7 cellular contexts compared by ENCODE assay signal in the genomic region with DNA sequence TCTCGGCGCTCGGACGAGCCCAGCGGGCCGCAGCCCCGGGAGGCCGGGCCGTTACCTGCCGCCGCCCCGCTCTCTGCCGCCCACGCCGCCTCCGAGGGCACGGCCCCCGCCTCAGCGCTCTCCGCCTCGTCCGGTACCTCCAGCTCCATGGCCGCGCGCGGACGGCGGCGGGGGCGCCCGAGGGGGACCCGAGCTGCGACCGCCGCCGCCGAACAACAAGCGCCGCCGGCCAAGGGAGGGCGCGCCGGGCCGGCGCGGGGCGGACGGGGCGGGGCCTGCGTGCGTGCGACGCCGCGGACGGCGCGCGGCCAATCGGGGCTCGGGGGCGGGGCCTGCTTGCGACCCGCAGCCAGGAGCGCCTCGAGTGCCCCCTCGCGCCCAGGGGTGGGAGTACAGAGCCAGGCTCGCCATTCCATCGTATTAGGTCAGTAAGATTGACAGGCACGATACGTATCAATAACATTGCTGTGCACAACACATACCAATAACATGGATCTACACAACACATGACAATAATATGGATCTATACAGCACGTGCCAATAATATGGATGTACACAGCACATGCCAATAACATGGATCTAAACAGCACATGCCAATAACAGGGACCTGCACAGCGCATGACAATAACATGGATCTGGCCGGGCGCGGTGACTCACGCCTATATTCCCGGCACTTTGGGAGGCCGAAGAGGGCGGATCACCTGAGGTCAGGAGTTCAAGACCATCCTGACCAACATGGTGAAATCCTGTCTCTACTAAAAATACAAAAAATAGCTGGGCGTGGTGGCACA. TPM values are rescaled to one million over a fixed set of nuclear protein-coding genes. Genes with fewer than 3 reads are reported as not detected.
A peak's percentile ranks its signal among the peaks of the same experiment; 100 is the strongest.
DNase-seq lines count a peak whose midpoint lies in the region; ATAC-seq, FAIRE-seq and TF ChIP-seq lines count a peak whose summit lies in the region.

A gene with protein sequence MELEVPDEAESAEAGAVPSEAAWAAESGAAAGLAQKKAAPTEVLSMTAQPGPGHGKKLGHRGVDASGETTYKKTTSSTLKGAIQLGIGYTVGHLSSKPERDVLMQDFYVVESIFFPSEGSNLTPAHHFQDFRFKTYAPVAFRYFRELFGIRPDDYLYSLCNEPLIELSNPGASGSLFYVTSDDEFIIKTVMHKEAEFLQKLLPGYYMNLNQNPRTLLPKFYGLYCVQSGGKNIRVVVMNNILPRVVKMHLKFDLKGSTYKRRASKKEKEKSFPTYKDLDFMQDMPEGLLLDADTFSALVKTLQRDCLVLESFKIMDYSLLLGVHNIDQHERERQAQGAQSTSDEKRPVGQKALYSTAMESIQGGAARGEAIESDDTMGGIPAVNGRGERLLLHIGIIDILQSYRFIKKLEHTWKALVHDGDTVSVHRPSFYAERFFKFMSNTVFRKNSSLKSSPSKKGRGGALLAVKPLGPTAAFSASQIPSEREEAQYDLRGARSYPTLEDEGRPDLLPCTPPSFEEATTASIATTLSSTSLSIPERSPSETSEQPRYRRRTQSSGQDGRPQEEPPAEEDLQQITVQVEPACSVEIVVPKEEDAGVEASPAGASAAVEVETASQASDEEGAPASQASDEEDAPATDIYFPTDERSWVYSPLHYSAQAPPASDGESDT (minus strand): TSS at position 227 of the 791 bp plus-strand sequence. CDS start 78 bp downstream, at position 149.

- TF ChIP-seq EP300 in sigmoid colon (IDR thresholded peaks at IDR 0.05): no peak

- peak; percentile 91 for ATAC-seq in HG02759 (IDR thresholded peaks at IDR 0.05; ENCODE audit: unreplicated experiment)

- peaks cover 46% of the 10 kb centered on the region for H3K79me2 ChIP-seq in astrocyte (ENCODE audit: insufficient read depth, low read length)

- peak within 1 kb of the TSS; percentile 98 for H3K4me2 ChIP-seq in astrocyte (ENCODE audit: low read length)

- peaks cover 3% of the 10 kb centered on the region for H3K27me3 Mint-ChIP-seq in astrocyte (ENCODE audit: low read depth, unreplicated experiment)

- TF ChIP-seq CTCF in astrocyte (IDR thresholded peaks at IDR 0.05; ENCODE audit: insufficient read depth, low read depth, low read length): peak; percentile 61
- peak; percentile 72 to 82 (median 74) for TF ChIP-seq CTCF in sigmoid colon (IDR thresholded peaks at IDR 0.05)

- peak within 1 kb of the TSS; percentile 53 for H2AFZ ChIP-seq in astrocyte (ENCODE audit: low read depth, low read length)

- DNase-seq in GM12892 (ENCODE audit: insufficient read length) (peak; percentile 96), NCI-H1417 treated with DMSO at 0.1 percent for 48 hours (lab: John Stamatoyannopoulos, UW) (peak; percentile 34), astrocyte (ENCODE audit: low read depth) (peak; percentile 38), hypothalamus (lab: John Stamatoyannopoulos, UW) (peak; percentile 1 to 96 (median 81)), sigmoid colon (peak; percentile 94)

- H3K4me3 ChIP-seq in astrocyte (ENCODE audit: insufficient read depth, low read depth, low read length): peak within 1 kb of the TSS; percentile 80
- peak within 1 kb of the TSS; percentile 64 to 98 (median 95) for H3K4me3 ChIP-seq in sigmoid colon

- H3K9me3 Mint-ChIP-seq in astrocyte (ENCODE audit: unreplicated experiment): no peaks in the 10 kb centered on the region

- peak; percentile 29; the same call in 1 of the 2 replicates for TF ChIP-seq POLR2A in GM12892 (IDR thresholded peaks at IDR 0.05; ENCODE audit: low read depth, low read length)
- TF ChIP-seq POLR2A in sigmoid colon (IDR thresholded peaks at IDR 0.05): no peak

- intact Hi-C loops in T-helper 2 cell treated with Interferon-gamma antibody and Interleukin-4, amounts not matched to agents 100 ng/mL and 5 ng/mL, for 36 hours (cut with micrococcal nuclease): loop anchor here (2.0 kb wide), 2 partner anchors 34 to 62 kb away; a partner anchor contains a TSS
- intact Hi-C loops in sigmoid colon (cut with DNase I): loop anchor here (1.0 kb wide), 1 partner anchor 32 kb away; no protein-coding TSS in a partner anchor

- H3K36me3 ChIP-seq in astrocyte (ENCODE audit: insufficient read depth, low read length) (no peaks in the 10 kb centered on the region), sigmoid colon (peaks cover 0 to under 1% (median 0%) of the 10 kb centered on the region in 4 donors)

- H3K4me1 Mint-ChIP-seq in astrocyte (ENCODE audit: low read depth, unreplicated experiment): no peaks in the 10 kb centered on the region

- peak; percentile 97 for FAIRE-seq in GM12892 (lab: Jason Lieb, UNC)
- no peak for FAIRE-seq in astrocyte (lab: Jason Lieb, UNC)

- 1 to 4% methylated on average over 82 of the region's 82 CpGs for WGBS in sigmoid colon, 2 donors

- peaks cover 35% of the 10 kb centered on the region for H4K20me1 ChIP-seq in astrocyte (ENCODE audit: insufficient read depth, low read length)

- no peaks in the 10 kb centered on the region for H3K9me3 ChIP-seq in astrocyte (ENCODE audit: insufficient read depth, low read depth, low read length)
- no peaks in the 10 kb centered on the region for H3K9me3 ChIP-seq in sigmoid colon

- H3K27ac Mint-ChIP-seq in astrocyte (ENCODE audit: unreplicated experiment): peak within 1 kb of the TSS; percentile 5

- H3K4me3 Mint-ChIP-seq in astrocyte (ENCODE audit: unreplicated experiment): peak within 1 kb of the TSS; percentile 90

- H3K9ac ChIP-seq in astrocyte (ENCODE audit: low read length): peak within 1 kb of the TSS; percentile 91

- H3K4me1 ChIP-seq in astrocyte (ENCODE audit: insufficient read depth, low read length) (peaks cover 7% of the 10 kb centered on the region), sigmoid colon (peaks cover 0 to 29% (median 24%) of the 10 kb centered on the region in 4 donors)

- H3K36me3 Mint-ChIP-seq in astrocyte (ENCODE audit: low read depth, unreplicated experiment): no peaks in the 10 kb centered on the region

- H3K27ac ChIP-seq in astrocyte (ENCODE audit: low read depth, low read length): peak within 1 kb of the TSS; percentile 56
- H3K27ac ChIP-seq in sigmoid colon: peak within 1 kb of the TSS; percentile 85 to 99 (median 92)

- H3K27me3 ChIP-seq in astrocyte (ENCODE audit: insufficient read depth, low read length) (no peaks in the 10 kb centered on the region), sigmoid colon (no peaks in the 10 kb centered on the region)

RNA-seq across cellular contexts. Expression of the gene that starts here (rescaled TPM):
- 6.3 TPM for polyA plus RNA-seq in GM12892 (2012; ENCODE audit: missing spikeins)
- 15.6 TPM in 2 replicates for total RNA-seq in T-helper 2 cell treated with Interferon-gamma antibody and Interleukin-4, amounts not matched to agents 100 ng/mL and 5 ng/mL, for 36 hours
- total RNA-seq in astrocyte (42.0 and 44.2 TPM in 2 replicates), sigmoid colon (10 to 100 TPM; 27.8 to 68.7 (median 44.2) TPM)
- polyA plus RNA-seq in sigmoid colon: 10 to 100 TPM in 2 of 3 donors, 1 to 10 TPM in 1; 7.8 to 21.0 (median 11.6) TPM

Comparison
In these comparisons a context has a peak if more than half of its experiments do, and no peak if none do; other contexts are left out.
1. Peak in every context shown above with its lines: DNase-seq, ATAC-seq, H3K4me3 ChIP-seq and H3K27ac ChIP-seq.
2. DNase-seq: peak in every context shown above with its lines; median percentile 96 in GM12892; 94 in sigmoid colon; 81 in hypothalamus; 38 in astrocyte; 34 in NCI-H1417 treated with DMSO at 0.1 percent for 48 hours.